In genomic region chr5:125277494-125278154, GRCh38 we compare ENCODE assay signal across 1 cellular context.
TF ChIP-seq lines count a peak whose summit lies in the region.

No MANE protein-coding gene starts in this region.

TF ChIP-seq in HEK293, 187 proteins besides CTCF, POLR2A, EP300 and RAD21 (continued from another document and continues in another):
- TF ChIP-seq ZNF449 (tag by site-specific recombination; IDR thresholded peaks at IDR 0.05), result peak; percentile 59; the same call in 1 of the 2 replicates
- TF ChIP-seq ZNF830 (tag by site-specific recombination; IDR thresholded peaks at IDR 0.05; ENCODE audit: low read depth), result no peak
- TF ChIP-seq ZNF621 (tag by site-specific recombination; IDR thresholded peaks at IDR 0.05), result no peak
- 0 out of 2 replicates have a peak, but pooled peaks have one; percentile 30 for TF ChIP-seq SP2 (tag by site-specific recombination; IDR thresholded peaks at IDR 0.05)
- no peak for TF ChIP-seq ZNF473 (tag by site-specific recombination; IDR thresholded peaks at IDR 0.05)
- TF ChIP-seq ZXDB (tag by site-specific recombination; IDR thresholded peaks at IDR 0.05), result peak; percentile 89
- no peak for TF ChIP-seq ZNF302 (tag by site-specific recombination; IDR thresholded peaks at IDR 0.05; ENCODE audit: low read depth)
- 0 out of 2 replicates have a peak, but pooled peaks have one; percentile 21 for TF ChIP-seq SCRT2 (tag by site-specific recombination; IDR thresholded peaks at IDR 0.05)
- TF ChIP-seq ZNF214 (tag by site-specific recombination; IDR thresholded peaks at IDR 0.05; ENCODE audit: borderline replicate concordance), result no peak
- TF ChIP-seq ZNF19 (tag by site-specific recombination; IDR thresholded peaks at IDR 0.05; ENCODE audit: low read depth), result no peak
- peak; percentile 97 for TF ChIP-seq SP7 (tag by site-specific recombination; IDR thresholded peaks at IDR 0.05)
- TF ChIP-seq ZEB2 (tag by site-specific recombination; IDR thresholded peaks at IDR 0.05), result peak; percentile 91
- TF ChIP-seq ZNF112 (tag by site-specific recombination; IDR thresholded peaks at IDR 0.05), result no peak
- TF ChIP-seq ZNF248 (tag by site-specific recombination; IDR thresholded peaks at IDR 0.05), result no peak
- no peak for TF ChIP-seq REST (tag by site-specific recombination; IDR thresholded peaks at IDR 0.05)
- peak; percentile 67 for TF ChIP-seq ZNF660 (tag by site-specific recombination; IDR thresholded peaks at IDR 0.05)
- no peak for TF ChIP-seq ZNF677 (tag by site-specific recombination; IDR thresholded peaks at IDR 0.05)
- no peak for TF ChIP-seq ZNF404 (tag by site-specific recombination; IDR thresholded peaks at IDR 0.05)
- TF ChIP-seq ZBTB49 (tag by site-specific recombination; IDR thresholded peaks at IDR 0.05; ENCODE audit: low read depth), result no peak
- TF ChIP-seq ZNF18 (tag by site-specific recombination; IDR thresholded peaks at IDR 0.05), result peak; percentile 38; the same call in 1 of the 2 replicates
- TF ChIP-seq ZNF37A (tag by site-specific recombination; IDR thresholded peaks at IDR 0.05), result no peak
- TF ChIP-seq PRDM6 (tag by site-specific recombination; IDR thresholded peaks at IDR 0.05), result peak; percentile 62
- no peak for TF ChIP-seq ZNF624 (tag by site-specific recombination; IDR thresholded peaks at IDR 0.05)
- no peak for TF ChIP-seq SCRT1 (tag by site-specific recombination; IDR thresholded peaks at IDR 0.05; ENCODE audit: borderline replicate concordance)
- 0 out of 2 replicates have a peak, but pooled peaks have one; percentile 48 for TF ChIP-seq BCL11A (tag by site-specific recombination; IDR thresholded peaks at IDR 0.05; ENCODE audit: low read depth)
- TF ChIP-seq HOXC10 (CRISPR knock-in tag; IDR thresholded peaks at IDR 0.05), result no peak
- peak; percentile 94 for TF ChIP-seq ZFHX2 (tag by site-specific recombination; conservative IDR thresholded peaks at IDR 0.05)
- peak; percentile 15 for TF ChIP-seq ZNF529 (tag by site-specific recombination; IDR thresholded peaks at IDR 0.05; ENCODE audit: insufficient replicate concordance)
- TF ChIP-seq ZNF239 (tag by site-specific recombination; IDR thresholded peaks at IDR 0.05), result no peak
- no peak for TF ChIP-seq ZNF704 (tag by site-specific recombination; IDR thresholded peaks at IDR 0.05)
- no peak for TF ChIP-seq ZNF433 (tag by site-specific recombination; IDR thresholded peaks at IDR 0.05; ENCODE audit: low read depth)
- no peak for TF ChIP-seq ZBTB26 (tag by site-specific recombination; optimal IDR thresholded peaks at IDR 0.05)
- no peak for TF ChIP-seq ZNF785 (tag by site-specific recombination; IDR thresholded peaks at IDR 0.05)
- TF ChIP-seq ZNF843 (tag by site-specific recombination; IDR thresholded peaks at IDR 0.05), result peak; percentile 85
- no peak for TF ChIP-seq SETDB1 (IDR thresholded peaks at IDR 0.05; ENCODE audit: insufficient read length, low read length)
- TF ChIP-seq ZNF324 (tag by site-specific recombination; IDR thresholded peaks at IDR 0.05), result peak; percentile 57; the same call in 1 of the 2 replicates
- TF ChIP-seq INSM2 (tag by site-specific recombination; IDR thresholded peaks at IDR 0.05), result peak; percentile 94
- TF ChIP-seq ZNF157 (tag by site-specific recombination; IDR thresholded peaks at IDR 0.05), result no peak
- TF ChIP-seq ZNF184 (tag by site-specific recombination; IDR thresholded peaks at IDR 0.05), result peak; percentile 84; the same call in 1 of the 2 replicates
- TF ChIP-seq WT1 (tag by site-specific recombination; IDR thresholded peaks at IDR 0.05), result peak; percentile 69; the same call in 1 of the 2 replicates
- TF ChIP-seq ZIC2 (tag by site-specific recombination; IDR thresholded peaks at IDR 0.05), result no peak
- no peak for TF ChIP-seq ZNF549 (tag by site-specific recombination; IDR thresholded peaks at IDR 0.05)
- TF ChIP-seq ZNF654 (tag by site-specific recombination; IDR thresholded peaks at IDR 0.05; ENCODE audit: low read depth), result no peak
- no peak for TF ChIP-seq ZNF580 (tag by site-specific recombination; IDR thresholded peaks at IDR 0.05)
- TF ChIP-seq TSHZ1 (tag by site-specific recombination; IDR thresholded peaks at IDR 0.05; ENCODE audit: borderline replicate concordance), result peak; percentile 93
- TF ChIP-seq ZNF366 (tag by site-specific recombination; conservative IDR thresholded peaks at IDR 0.05), result peak; percentile 95
- no peak for TF ChIP-seq MYNN (tag by site-specific recombination; IDR thresholded peaks at IDR 0.05; ENCODE audit: borderline replicate concordance)
- TF ChIP-seq ZNF121 (tag by site-specific recombination; IDR thresholded peaks at IDR 0.05), result no peak
